11 cellular contexts compared by ENCODE assay signal in genomic region chr1:50603274-50604271, GRCh38.
DNase-seq lines count a peak whose midpoint lies in the region; ATAC-seq, FAIRE-seq and TF ChIP-seq lines count a peak whose summit lies in the region.
"Had no signal": no experiment of that assay in that cellular context is flagged by ENCODE, and none has a peak within 500 bp of the region (broad histone marks: within the 10 kb centered on the region; RNA-seq: fewer than 3 reads in every experiment).

No MANE protein-coding gene starts in this region.

- TF ChIP-seq CTCF in bronchial epithelial cell (IDR thresholded peaks at IDR 0.05; ENCODE audit: insufficient read depth, low read length, severe bottlenecking), result no peak

- H3K27ac ChIP-seq in skin epidermis, result peak overlapping the region in 14 of 21 experiments; percentile 11 to 79 (median 45)
- H3K27ac ChIP-seq: sigmoid colon, SJSA1 had no signal

- no peaks in the 10 kb centered on the region for H3K27me3 ChIP-seq in bronchial epithelial cell (ENCODE audit: control insufficient read depth, insufficient read depth, low read length)
- H3K27me3 ChIP-seq: sigmoid colon, SJSA1 had no signal

- H3K4me3 ChIP-seq in bronchial epithelial cell (ENCODE audit: low read depth, low read length) (no peak overlapping the region), skin epidermis (no peak overlapping the region)
- H3K4me3 ChIP-seq: sigmoid colon, SJSA1 had no signal

- H3K36me3 ChIP-seq in bronchial epithelial cell (ENCODE audit: control insufficient read depth, insufficient read depth, low read length), result no peaks in the 10 kb centered on the region
- H3K36me3 ChIP-seq: sigmoid colon, SJSA1 had no signal

- FAIRE-seq in bronchial epithelial cell (lab: Jason Lieb, UNC), result peak; percentile 68

- DNase-seq in NCI-H1417 (lab: John Stamatoyannopoulos, UW) (peak in 2 of 3 experiments; percentile 38 to 84), bronchial epithelial cell (ENCODE audit: low read depth) (peak; percentile 98), GOT3 (lab: John Stamatoyannopoulos, UW) (no peak)
- DNase-seq in activated CD4-positive, alpha-beta T cell treated with anti-CD3 and anti-CD28 coated beads, Interleukin-2, amount 50 U/mL, for 4 hours, result no peak
- DNase-seq: activated T-cell treated with anti-CD3 and anti-CD28 coated beads, Interleukin-2, amount 50 U/mL, for 1 hour; sigmoid colon had no signal

- peak; percentile 40 for ATAC-seq in GM18520 (IDR thresholded peaks at IDR 0.05; ENCODE audit: unreplicated experiment)
- ATAC-seq in GM21528 (IDR thresholded peaks at IDR 0.05; ENCODE audit: low FRiP score, unreplicated experiment), result no peak
- no peak for ATAC-seq in HG03342 (IDR thresholded peaks at IDR 0.05; ENCODE audit: unreplicated experiment)

Comparison
In these comparisons a context has a peak if more than half of its experiments do, and no peak if none do; other contexts are left out.
1. DNase-seq: peak in NCI-H1417 (2 of 3) and bronchial epithelial cell (single experiment); none in GOT3 (single experiment) and activated CD4-positive, alpha-beta T cell treated with anti-CD3 and anti-CD28 coated beads, Interleukin-2, amount 50 U/mL, for 4 hours (0 of 2).